ENCODE assay signal across 9 cellular contexts in the genomic region with DNA sequence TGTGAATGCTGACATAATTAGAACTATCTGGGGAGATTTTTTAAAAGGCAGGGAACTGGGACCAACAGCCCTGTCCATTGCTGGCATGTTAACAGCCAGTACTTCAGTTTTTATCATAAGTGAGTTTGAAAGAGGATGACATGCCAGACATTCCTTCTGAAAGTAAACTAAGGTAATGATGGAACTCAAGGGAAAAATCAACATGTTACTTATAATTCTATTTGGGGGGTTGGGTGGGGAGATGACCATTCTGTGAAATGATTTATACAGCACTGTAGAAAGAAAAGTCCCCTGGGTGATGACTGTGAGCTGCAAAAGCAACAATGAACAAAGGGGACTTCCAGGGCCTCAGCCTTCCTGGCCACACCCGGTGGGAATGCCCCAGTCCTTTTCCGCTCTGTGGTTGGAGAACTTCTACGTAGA. TPM values are rescaled to one million over a fixed set of nuclear protein-coding genes. Genes with fewer than 3 reads are reported as not detected.
DNase-seq lines count a peak whose midpoint lies in the region; ATAC-seq and TF ChIP-seq lines count a peak whose summit lies in the region.
"Had no signal": no experiment of that assay in that cellular context is flagged by ENCODE, and none has a peak within 500 bp of the region (broad histone marks: within the 10 kb centered on the region; RNA-seq: fewer than 3 reads in every experiment).

No MANE protein-coding gene starts in this region.

- peak overlapping the region; percentile 28 for H3K4me3 Mint-ChIP-seq in T-helper 1 cell treated with Interleukin-12 subunit alpha and Interleukin-12 subunit beta and Interleukin-4 antibody, amounts not matched to agents 30 μg/mL and 1 μg/mL, for 36 hours

- H3K27me3 Mint-ChIP-seq in T-helper 1 cell treated with Interleukin-12 subunit alpha and Interleukin-12 subunit beta and Interleukin-4 antibody, amounts not matched to agents 30 μg/mL and 1 μg/mL, for 36 hours (ENCODE audit: low read depth), result peaks cover 6% of the 10 kb centered on the region

- no peak for TF ChIP-seq EP300 in stomach (IDR thresholded peaks at IDR 0.05)

- no peak for TF ChIP-seq POLR2A in heart left ventricle (IDR thresholded peaks at IDR 0.05)
- no peak for TF ChIP-seq POLR2A in stomach (IDR thresholded peaks at IDR 0.05)

- H3K9me3 ChIP-seq in heart left ventricle (no peaks in the 10 kb centered on the region), stomach (no peaks in the 10 kb centered on the region)

- H3K4me1 ChIP-seq in heart left ventricle (peaks cover 3 to 34% (median 20%) of the 10 kb centered on the region in 12 donors), stomach (peaks cover 3 to 31% (median 14%) of the 10 kb centered on the region in 4 donors)

- no peaks in the 10 kb centered on the region for H3K27me3 ChIP-seq in GM06990 (replicated peaks; ENCODE audit: control insufficient read depth, insufficient read depth, low read length)
- H3K27me3 ChIP-seq in heart left ventricle, result peaks cover 0 to 2% (median 0%) of the 10 kb centered on the region in 9 donors
- peaks cover 0 to 5% (median 0%) of the 10 kb centered on the region in 3 donors for H3K27me3 ChIP-seq in stomach

- intact Hi-C loops in heart left ventricle (cut with DNase I), result loop anchor here in 2 of 10 donors (5.0 kb wide), 2 partner anchors 33 to 43 kb away; no protein-coding TSS in a partner anchor
- intact Hi-C loops in stomach (cut with DNase I; ENCODE audit: low total_unique reads), result no loop called here

- H3K36me3 ChIP-seq in GM06990 (ENCODE audit: control insufficient read depth, insufficient read depth, low read length) (no peaks in the 10 kb centered on the region), heart left ventricle (no peaks in the 10 kb centered on the region), stomach (no peaks in the 10 kb centered on the region)

- H3K27ac ChIP-seq in heart left ventricle, result peak overlapping the region; percentile 33 to 82 (median 73)
- peak overlapping the region in 4 of 5 donors; percentile 40 to 72 (median 59) for H3K27ac ChIP-seq in stomach

- peak; percentile 44 for DNase-seq in GM06990 (ENCODE audit: extremely low read depth, insufficient read length)
- peak; percentile 26 for DNase-seq in HFF-Myc (ENCODE audit: extremely low read depth, low read depth)
- peak; percentile 61 to 82 (median 70) for DNase-seq in heart left ventricle
- DNase-seq in stomach, result no peak
- no peak for DNase-seq in NCI-H524 (lab: John Stamatoyannopoulos, UW)
- no peak for DNase-seq in NK-92 treated with Interleukin-12 subunit alpha and Interleukin-12 subunit beta, amount 100 ng/mL, for 24 hours (lab: John Stamatoyannopoulos, UW)

- H3K36me3 Mint-ChIP-seq in T-helper 1 cell treated with Interleukin-12 subunit alpha and Interleukin-12 subunit beta and Interleukin-4 antibody, amounts not matched to agents 30 μg/mL and 1 μg/mL, for 36 hours (ENCODE audit: low read depth), result peaks cover 1% of the 10 kb centered on the region

- H3K4me3 ChIP-seq in GM06990 (replicated peaks; ENCODE audit: low read depth, low read length) (no peak overlapping the region), HFF-Myc (replicated peaks; ENCODE audit: low read depth, low read length) (no peak overlapping the region), heart left ventricle (peak overlapping the region in 2 of 12 donors; percentile 3 to 9), stomach (no peak overlapping the region)
- H3K4me3 ChIP-seq: K562 had no signal

- WGBS in heart left ventricle, 4 donors, result 11 to 15% (median 14%) methylated on average over 3 of the region's 3 CpGs
- WGBS in stomach, 5 donors, result 33 to 56% (median 51%) methylated on average over 3 of the region's 3 CpGs

- H3K27ac Mint-ChIP-seq in T-helper 1 cell treated with Interleukin-12 subunit alpha and Interleukin-12 subunit beta and Interleukin-4 antibody, amounts not matched to agents 30 μg/mL and 1 μg/mL, for 36 hours, result peak overlapping the region; percentile 76

- H3K4me1 Mint-ChIP-seq in T-helper 1 cell treated with Interleukin-12 subunit alpha and Interleukin-12 subunit beta and Interleukin-4 antibody, amounts not matched to agents 30 μg/mL and 1 μg/mL, for 36 hours (ENCODE audit: low read depth), result peaks cover 11% of the 10 kb centered on the region

- TF ChIP-seq CTCF in GM06990 (IDR thresholded peaks at IDR 0.05; ENCODE audit: insufficient read depth, low read length, poor library complexity, severe bottlenecking) (no peak), HFF-Myc (IDR thresholded peaks at IDR 0.05; ENCODE audit: low read depth, low read length, missing control alignments) (no peak), heart left ventricle (IDR thresholded peaks at IDR 0.05) (no peak), stomach (IDR thresholded peaks at IDR 0.05) (no peak)

- H3K9me3 Mint-ChIP-seq in T-helper 1 cell treated with Interleukin-12 subunit alpha and Interleukin-12 subunit beta and Interleukin-4 antibody, amounts not matched to agents 30 μg/mL and 1 μg/mL, for 36 hours, result no peaks in the 10 kb centered on the region

- peak; percentile 80 to 93 (median 91) for ATAC-seq in heart left ventricle
- ATAC-seq in HG03139 (IDR thresholded peaks at IDR 0.05; ENCODE audit: unreplicated experiment), result no peak
- ATAC-seq: K562 had no signal

RNA-seq across cellular contexts. Expression of gene LAMC2, which starts 5.4 kb away (rescaled TPM):
- total RNA-seq in heart left ventricle (10 to 100 TPM in 1 of 9 donors, 1 to 10 TPM in 7, under 1 TPM in 1; 0.50 to 15.4 (median 1.5) TPM), stomach (10 to 100 TPM in 4 of 5 donors, 1 to 10 TPM in 1; 5.3 to 21.3 (median 12.7) TPM)
- polyA plus RNA-seq in heart left ventricle (10 to 100 TPM in 1 of 2 donors, under 1 TPM in 1; 0.61 to 10.8 TPM), stomach (10 to 100 TPM in 1 of 3 donors, 1 to 10 TPM in 2; 2.0 to 18.7 (median 4.3) TPM)

Comparison
In these comparisons a context has a peak if more than half of its experiments do, and no peak if none do; other contexts are left out.
1. DNase-seq: peak in GM06990 (single experiment), HFF-Myc (single experiment) and heart left ventricle (5 of 5); none in stomach (single experiment), NCI-H524 (0 of 2) and NK-92 treated with Interleukin-12 subunit alpha and Interleukin-12 subunit beta, amount 100 ng/mL, for 24 hours (single experiment).